In the genomic region with DNA sequence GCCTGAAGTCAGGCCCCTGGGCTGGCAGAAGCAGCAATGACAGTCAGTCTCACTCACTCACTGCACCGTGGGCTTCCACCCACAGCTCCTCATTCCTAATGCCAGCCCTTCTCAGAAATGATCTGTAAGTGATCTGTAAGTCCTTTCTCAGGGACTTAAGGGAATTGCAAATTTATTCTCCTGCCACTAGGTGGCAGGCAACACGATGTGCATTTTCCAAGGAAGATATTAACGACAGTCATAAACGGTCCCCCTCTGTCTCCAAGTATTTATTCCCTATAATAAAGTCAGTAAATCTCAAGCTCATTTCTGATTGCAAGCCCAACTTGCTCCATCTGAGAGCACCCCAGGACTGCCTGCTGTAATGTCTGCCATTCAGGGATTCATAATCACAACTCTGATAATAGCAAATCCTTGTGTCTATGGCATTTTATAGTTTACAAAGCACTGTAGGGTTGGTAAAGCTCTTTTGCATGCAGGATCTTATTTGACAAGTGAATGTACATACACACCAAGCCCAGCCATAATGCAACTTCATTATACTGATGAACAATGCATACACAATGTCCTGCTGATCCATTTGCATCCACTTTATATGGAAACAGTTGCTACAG, we compare ENCODE assay signal across 1 cellular context.
TF ChIP-seq lines count a peak whose summit lies in the region.

No MANE protein-coding gene starts in this region.

TF ChIP-seq in GM12878, 131 proteins besides CTCF, POLR2A, EP300 and RAD21 (continued from another document):
- TF ChIP-seq, protein P1, sequence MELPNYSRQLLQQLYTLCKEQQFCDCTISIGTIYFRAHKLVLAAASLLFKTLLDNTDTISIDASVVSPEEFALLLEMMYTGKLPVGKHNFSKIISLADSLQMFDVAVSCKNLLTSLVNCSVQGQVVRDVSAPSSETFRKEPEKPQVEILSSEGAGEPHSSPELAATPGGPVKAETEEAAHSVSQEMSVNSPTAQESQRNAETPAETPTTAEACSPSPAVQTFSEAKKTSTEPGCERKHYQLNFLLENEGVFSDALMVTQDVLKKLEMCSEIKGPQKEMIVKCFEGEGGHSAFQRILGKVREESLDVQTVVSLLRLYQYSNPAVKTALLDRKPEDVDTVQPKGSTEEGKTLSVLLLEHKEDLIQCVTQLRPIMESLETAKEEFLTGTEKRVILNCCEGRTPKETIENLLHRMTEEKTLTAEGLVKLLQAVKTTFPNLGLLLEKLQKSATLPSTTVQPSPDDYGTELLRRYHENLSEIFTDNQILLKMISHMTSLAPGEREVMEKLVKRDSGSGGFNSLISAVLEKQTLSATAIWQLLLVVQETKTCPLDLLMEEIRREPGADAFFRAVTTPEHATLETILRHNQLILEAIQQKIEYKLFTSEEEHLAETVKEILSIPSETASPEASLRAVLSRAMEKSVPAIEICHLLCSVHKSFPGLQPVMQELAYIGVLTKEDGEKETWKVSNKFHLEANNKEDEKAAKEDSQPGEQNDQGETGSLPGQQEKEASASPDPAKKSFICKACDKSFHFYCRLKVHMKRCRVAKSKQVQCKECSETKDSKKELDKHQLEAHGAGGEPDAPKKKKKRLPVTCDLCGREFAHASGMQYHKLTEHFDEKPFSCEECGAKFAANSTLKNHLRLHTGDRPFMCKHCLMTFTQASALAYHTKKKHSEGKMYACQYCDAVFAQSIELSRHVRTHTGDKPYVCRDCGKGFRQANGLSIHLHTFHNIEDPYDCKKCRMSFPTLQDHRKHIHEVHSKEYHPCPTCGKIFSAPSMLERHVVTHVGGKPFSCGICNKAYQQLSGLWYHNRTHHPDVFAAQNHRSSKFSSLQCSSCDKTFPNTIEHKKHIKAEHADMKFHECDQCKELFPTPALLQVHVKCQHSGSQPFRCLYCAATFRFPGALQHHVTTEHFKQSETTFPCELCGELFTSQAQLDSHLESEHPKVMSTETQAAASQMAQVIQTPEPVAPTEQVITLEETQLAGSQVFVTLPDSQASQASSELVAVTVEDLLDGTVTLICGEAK (IDR thresholded peaks at IDR 0.05; ENCODE audit: borderline replicate concordance): no peak
